In the genomic region with DNA sequence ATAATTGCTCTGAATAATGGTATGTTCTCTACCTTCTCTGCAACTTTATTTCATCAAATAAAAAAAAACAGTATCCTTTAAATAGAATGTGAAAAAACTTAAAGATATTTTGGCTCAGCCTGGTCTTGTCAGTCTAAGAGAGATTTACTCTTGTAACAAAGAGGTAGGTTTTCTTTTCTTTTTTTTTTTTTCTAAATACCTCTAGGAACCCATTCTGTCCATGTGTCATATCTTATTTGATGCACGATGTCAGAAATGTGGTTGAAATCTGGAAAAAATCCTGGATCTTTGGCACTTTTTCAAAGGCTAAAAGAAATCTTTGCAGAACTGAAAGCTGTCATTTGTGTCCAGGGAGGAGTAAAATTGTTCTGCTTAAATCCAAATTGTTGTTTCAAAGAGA, we compare ENCODE assay signal across 27 cellular contexts. TPM values are rescaled to one million over a fixed set of nuclear protein-coding genes. Genes with fewer than 3 reads are reported as not detected.
"Had no signal": no experiment of that assay in that cellular context is flagged by ENCODE, and none has a peak within 500 bp of the region (broad histone marks: within the 10 kb centered on the region; RNA-seq: fewer than 3 reads in every experiment).

No MANE protein-coding gene starts in this region.

- ATAC-seq: activated CD8-positive, alpha-beta T cell treated with anti-CD3 and anti-CD28 coated beads for 36 hours; body of pancreas; Right ventricle myocardium inferior had no signal

- H2AFZ ChIP-seq: PC-9 had no signal

- H3K4me2 ChIP-seq: PC-9 had no signal

- H3K4me1 ChIP-seq: body of pancreas, breast epithelium had no signal

- H3K36me3 ChIP-seq: breast epithelium had no signal

- H3K27me3 ChIP-seq: body of pancreas had no signal

- H3K27ac ChIP-seq: body of pancreas, breast epithelium, PC-9, RWPE1 had no signal

- H3K9me3 ChIP-seq: body of pancreas, breast epithelium had no signal

- DNase-seq: activated CD4-positive, alpha-beta T cell treated with anti-CD3 and anti-CD28 coated beads, Interleukin-2, amount 10 ng/mL, durations not matched to agents 24 days and 14 days; activated CD4-positive, alpha-beta T cell treated with anti-CD3 and anti-CD28 coated beads, Interleukin-2, amount 50 U/mL, for 4 hours; activated CD8-positive, alpha-beta T cell treated with anti-CD3 and anti-CD28 coated beads for 36 hours; activated gamma-delta T cell; activated naive CD4-positive, alpha-beta T cell treated with Interleukin-2 at 50 U/mL for 16 hours; activated naive CD8-positive, alpha-beta T cell treated with anti-CD3 and anti-CD28 coated beads, Interleukin-2, amount 10 ng/mL, durations not matched to agents 7 days and 5 days; activated T-cell treated with anti-CD3 and anti-CD28 coated beads, Interleukin-2, amount 50 U/mL, for 24 hours; body of pancreas; cerebellar nuclear complex; NCI-H1092 treated with DMSO at 0.1 percent for 48 hours; NCI-H1417; NCI-H146; NCI-H187; NCI-H2029 treated with DMSO at 0.1 percent for 48 hours; NCI-H2107; NCI-H2171; NCI-H510A; NCI-H526; NCI-H748 treated with DMSO at 0.1 percent for 48 hours; NK-92 treated with Interleukin-12 subunit alpha and Interleukin-12 subunit beta, amount 100 ng/mL, for 24 hours; PC-9; SIG-M5 had no signal

- H3K4me3 ChIP-seq: body of pancreas, breast epithelium, PC-9 had no signal

RNA-seq across cellular contexts. Expression of a gene that starts 17.3 kb away (rescaled TPM):
- total RNA-seq: activated CD4-positive, alpha-beta T cell treated with anti-CD3 and anti-CD28 coated beads, Interleukin-2, amount 10 ng/mL, durations not matched to agents 24 days and 14 days; activated CD8-positive, alpha-beta T cell treated with anti-CD3 and anti-CD28 coated beads for 36 hours; activated naive CD8-positive, alpha-beta T cell treated with anti-CD3 and anti-CD28 coated beads, Interleukin-2, amount 10 ng/mL, durations not matched to agents 7 days and 5 days; body of pancreas; breast epithelium; PC-9; SK-MEL-5 had no signal

RNA-seq across cellular contexts. Expression of a gene that starts 51.8 kb away (rescaled TPM):
- total RNA-seq: OCI-LY7 had no signal
